Comparison of ENCODE assay signal across 8 cellular contexts in the genomic region with DNA sequence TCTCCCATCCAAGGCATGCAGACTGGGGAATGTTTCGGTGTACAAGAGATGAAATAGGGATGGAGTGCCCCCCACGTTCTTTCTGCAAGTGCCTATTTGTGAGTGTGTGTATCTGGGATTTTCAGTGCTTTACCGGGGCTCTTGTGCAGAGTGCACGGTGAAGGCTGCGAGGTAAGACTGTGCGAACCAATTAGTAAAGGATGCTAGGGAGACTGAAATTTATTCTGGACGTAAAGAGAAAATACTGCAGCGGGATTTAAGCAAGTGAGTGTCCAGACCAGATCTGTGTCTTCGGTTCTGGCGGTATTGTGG.
A peak's percentile ranks its signal among the peaks of the same experiment; 100 is the strongest.
DNase-seq lines count a peak whose midpoint lies in the region; ATAC-seq, FAIRE-seq and TF ChIP-seq lines count a peak whose summit lies in the region.

No MANE protein-coding gene starts in this region.

- intact Hi-C loops in head of caudate nucleus (cut with DNase I): loop anchor here (10.0 kb wide), 1 partner anchor 63 kb away; no protein-coding TSS in a partner anchor

- peak overlapping the region; percentile 91 for H3K27ac ChIP-seq in 22Rv1
- H3K27ac ChIP-seq in brain microvascular endothelial cell: no peak overlapping the region
- peak overlapping the region; percentile 81 to 93 for H3K27ac ChIP-seq in mucosa of rectum (ENCODE audit: low read depth in 2 of 2, low read length in 2 of 2)

- peaks cover 12 to 14% of the 10 kb centered on the region in 2 donors for H3K4me1 ChIP-seq in mucosa of rectum (ENCODE audit: control insufficient read depth in 2 of 2, insufficient read depth in 2 of 2, low read length in 2 of 2)

- H3K4me3 ChIP-seq in brain microvascular endothelial cell (ENCODE audit: low read depth, low read length) (peak overlapping the region; percentile 81), mucosa of rectum (ENCODE audit: low read length in 2 of 2) (peak overlapping the region; percentile 78 to 88)

- DNase-seq in GM19239 (ENCODE audit: insufficient read length, low spot score): no peak
- no peak for DNase-seq in brain microvascular endothelial cell
- no peak for DNase-seq in HCEC 1CT
- no peak for DNase-seq in EL
- no peak for DNase-seq in head of caudate nucleus

- TF ChIP-seq CTCF in 22Rv1 (IDR thresholded peaks at IDR 0.05) (no peak), brain microvascular endothelial cell (IDR thresholded peaks at IDR 0.05; ENCODE audit: low read depth, low read length, missing control alignments) (no peak)

- H3K27me3 ChIP-seq in brain microvascular endothelial cell (replicated peaks) (no peaks in the 10 kb centered on the region), mucosa of rectum (ENCODE audit: control insufficient read depth in 2 of 2, insufficient read depth in 2 of 2, low read length in 2 of 2) (no peaks in the 10 kb centered on the region)

- ATAC-seq in HG03457 (IDR thresholded peaks at IDR 0.05; ENCODE audit: unreplicated experiment): peak; percentile 13

- FAIRE-seq in GM19239 (lab: Jason Lieb, UNC): peak; percentile 68

- in situ Hi-C loops in brain microvascular endothelial cell (cut with HindIII; ENCODE audit: low pct_ligation_motif_present, low sequenced_read_pairs): no loop called here

- H3K36me3 ChIP-seq in brain microvascular endothelial cell (replicated peaks) (no peaks in the 10 kb centered on the region), mucosa of rectum (ENCODE audit: control insufficient read depth in 2 of 2, insufficient read depth in 2 of 2, low read length in 2 of 2) (peaks cover 3 to 5% of the 10 kb centered on the region in 2 donors)

- H3K9me3 ChIP-seq in mucosa of rectum (ENCODE audit: control insufficient read depth in 2 of 2, low read length in 2 of 2): no peaks in the 10 kb centered on the region

- peak overlapping the region; percentile 4 to 88 for H3K9ac ChIP-seq in mucosa of rectum (ENCODE audit: low read depth in 1 of 2, low read length in 2 of 2)
